Comparison of ENCODE assay signal across 27 cellular contexts in genomic region chr2:142875642-142876041, GRCh38. TPM values are rescaled to one million over a fixed set of nuclear protein-coding genes. Genes with fewer than 3 reads are reported as not detected.
DNase-seq lines count a peak whose midpoint lies in the region; ATAC-seq, FAIRE-seq and TF ChIP-seq lines count a peak whose summit lies in the region.
"Had no signal": no experiment of that assay in that cellular context is flagged by ENCODE, and none has a peak within 500 bp of the region (broad histone marks: within the 10 kb centered on the region; RNA-seq: fewer than 3 reads in every experiment).

No MANE protein-coding gene starts in this region.

- H3K79me2 ChIP-seq in DOHH2 (ENCODE audit: control insufficient read depth, low read length), result peaks cover 18% of the 10 kb centered on the region

- H3K9me2 ChIP-seq in DOHH2 (replicated peaks; ENCODE audit: control insufficient read depth, low read length), result no peaks in the 10 kb centered on the region

- H3K27me3 ChIP-seq in DOHH2 (ENCODE audit: control insufficient read depth, low read length), result no peaks in the 10 kb centered on the region
- H3K27me3 ChIP-seq in tibial artery, result no peaks in the 10 kb centered on the region
- H3K27me3 ChIP-seq: body of pancreas, colonic mucosa, right atrium auricular region had no signal

- H3K9me3 ChIP-seq in DOHH2 (ENCODE audit: control insufficient read depth, insufficient read depth, low read length), result no peaks in the 10 kb centered on the region
- no peaks in the 10 kb centered on the region for H3K9me3 ChIP-seq in tibial artery
- H3K9me3 ChIP-seq: body of pancreas, colonic mucosa, right atrium auricular region had no signal

- H3K27me3 Mint-ChIP-seq in dendritic cell treated with granulocyte-macrophage colony-stimulating factor and Interleukin-4, amounts not matched to agents 40 ng/mL and 50 ng/mL, for 4 days, result no peaks in the 10 kb centered on the region
- H3K27me3 Mint-ChIP-seq in activated T-helper 17 cell treated with anti-CD3 and anti-CD28 coated beads, Interleukin-2, amount 50 U/mL, for 72 hours, result peaks cover 4% of the 10 kb centered on the region
- H3K27me3 Mint-ChIP-seq: activated CD4-positive, alpha-beta T cell treated with anti-CD3 and anti-CD28 coated beads, Interleukin-2, amount 10 ng/mL, durations not matched to agents 24 days and 14 days; activated naive CD8-positive, alpha-beta T cell treated with anti-CD3 and anti-CD28 coated beads for 36 hours; CD4-positive, CD25-positive, alpha-beta regulatory T cell had no signal

- peaks cover 9% of the 10 kb centered on the region for H3K36me3 Mint-ChIP-seq in dendritic cell treated with granulocyte-macrophage colony-stimulating factor and Interleukin-4, amounts not matched to agents 40 ng/mL and 50 ng/mL, for 4 days (ENCODE audit: low read depth)
- H3K36me3 Mint-ChIP-seq in activated T-helper 17 cell treated with anti-CD3 and anti-CD28 coated beads, Interleukin-2, amount 50 U/mL, for 72 hours (ENCODE audit: low read depth), result no peaks in the 10 kb centered on the region
- H3K36me3 Mint-ChIP-seq: activated naive CD8-positive, alpha-beta T cell treated with anti-CD3 and anti-CD28 coated beads for 36 hours; CD4-positive, CD25-positive, alpha-beta regulatory T cell; mesothelial cell of epicardium; naive thymus-derived CD8-positive, alpha-beta T cell had no signal

- H3K27ac ChIP-seq in DOHH2 (ENCODE audit: low read depth, low read length), result peak overlapping the region; percentile 26
- no peak overlapping the region for H3K27ac ChIP-seq in caudate nucleus (ENCODE audit: low read depth, low read length)
- H3K27ac ChIP-seq in tibial artery, result no peak overlapping the region
- H3K27ac ChIP-seq: right atrium auricular region, VCaP had no signal

- H3K36me3 ChIP-seq in DOHH2 (ENCODE audit: control insufficient read depth, low read length) (peaks cover 2% of the 10 kb centered on the region), tibial artery (no peaks in the 10 kb centered on the region)
- H3K36me3 ChIP-seq: colonic mucosa, right atrium auricular region had no signal

- H3K9me3 Mint-ChIP-seq in dendritic cell treated with granulocyte-macrophage colony-stimulating factor and Interleukin-4, amounts not matched to agents 40 ng/mL and 50 ng/mL, for 4 days, result no peaks in the 10 kb centered on the region
- no peaks in the 10 kb centered on the region for H3K9me3 Mint-ChIP-seq in activated T-helper 17 cell treated with anti-CD3 and anti-CD28 coated beads, Interleukin-2, amount 50 U/mL, for 72 hours
- H3K9me3 Mint-ChIP-seq: activated CD4-positive, alpha-beta T cell treated with anti-CD3 and anti-CD28 coated beads, Interleukin-2, amount 10 ng/mL, durations not matched to agents 24 days and 14 days; activated naive CD8-positive, alpha-beta T cell treated with anti-CD3 and anti-CD28 coated beads for 36 hours; endodermal cell; mesothelial cell of epicardium; naive thymus-derived CD8-positive, alpha-beta T cell had no signal

- TF ChIP-seq CTCF in DOHH2 (IDR thresholded peaks at IDR 0.05; ENCODE audit: low read depth, low read length, poor library complexity, severe bottlenecking), result no peak
- no peak for TF ChIP-seq CTCF in tibial artery (IDR thresholded peaks at IDR 0.05)

- peaks cover 56% of the 10 kb centered on the region for H3F3A ChIP-seq in DOHH2 (ENCODE audit: control insufficient read depth, insufficient read depth)

- peak overlapping the region; percentile 78 for H3K27ac Mint-ChIP-seq in dendritic cell treated with granulocyte-macrophage colony-stimulating factor and Interleukin-4, amounts not matched to agents 40 ng/mL and 50 ng/mL, for 4 days
- H3K27ac Mint-ChIP-seq in activated T-helper 17 cell treated with anti-CD3 and anti-CD28 coated beads, Interleukin-2, amount 50 U/mL, for 72 hours, result no peak overlapping the region
- H3K27ac Mint-ChIP-seq: activated CD4-positive, alpha-beta T cell treated with anti-CD3 and anti-CD28 coated beads, Interleukin-2, amount 10 ng/mL, durations not matched to agents 24 days and 14 days; activated naive CD8-positive, alpha-beta T cell treated with anti-CD3 and anti-CD28 coated beads for 36 hours; CD4-positive, CD25-positive, alpha-beta regulatory T cell; endodermal cell; mesothelial cell of epicardium; naive thymus-derived CD8-positive, alpha-beta T cell had no signal

- no peak overlapping the region for H3K4me2 ChIP-seq in DOHH2 (ENCODE audit: low read length)

- no peak for ATAC-seq in activated T-helper 17 cell treated with anti-CD3 and anti-CD28 coated beads, Interleukin-2, amount 50 U/mL, for 72 hours (replicated peaks)
- ATAC-seq: body of pancreas; left lobe of liver; naive thymus-derived CD8-positive, alpha-beta T cell; Panc1 had no signal

- H3K4me1 ChIP-seq in DOHH2 (ENCODE audit: control insufficient read depth, low read length) (peaks cover 91% of the 10 kb centered on the region), tibial artery (peaks cover 0 to 13% (median 0%) of the 10 kb centered on the region in 4 donors)
- H3K4me1 ChIP-seq: colonic mucosa, right atrium auricular region had no signal

- no peak for FAIRE-seq in RCC 7860 (lab: Jason Lieb, UNC)
- FAIRE-seq: G401.6 had no signal

- H3K4me1 Mint-ChIP-seq in dendritic cell treated with granulocyte-macrophage colony-stimulating factor and Interleukin-4, amounts not matched to agents 40 ng/mL and 50 ng/mL, for 4 days (ENCODE audit: low read depth), result peaks cover 54% of the 10 kb centered on the region
- no peaks in the 10 kb centered on the region for H3K4me1 Mint-ChIP-seq in activated T-helper 17 cell treated with anti-CD3 and anti-CD28 coated beads, Interleukin-2, amount 50 U/mL, for 72 hours
- H3K4me1 Mint-ChIP-seq: activated CD4-positive, alpha-beta T cell treated with anti-CD3 and anti-CD28 coated beads, Interleukin-2, amount 10 ng/mL, durations not matched to agents 24 days and 14 days; activated naive CD8-positive, alpha-beta T cell treated with anti-CD3 and anti-CD28 coated beads for 36 hours; CD4-positive, CD25-positive, alpha-beta regulatory T cell; endodermal cell had no signal

- no peaks in the 10 kb centered on the region for H4K20me1 ChIP-seq in DOHH2 (ENCODE audit: control insufficient read depth, insufficient read depth, low read depth, low read length)

- DNase-seq in RCC 7860 (ENCODE audit: low spot score), result peak; percentile 19
- DNase-seq in renal cortical epithelial cell (ENCODE audit: low read depth), result peak; percentile 27
- DNase-seq in GDM1 (lab: John Stamatoyannopoulos, UW), result no peak
- DNase-seq in caudate nucleus (lab: John Stamatoyannopoulos, UW), result no peak
- DNase-seq in tibial artery, result no peak
- DNase-seq: activated CD4-positive, alpha-beta T cell treated with anti-CD3 and anti-CD28 coated beads, Interleukin-2, amount 10 ng/mL, durations not matched to agents 24 days and 14 days; activated naive CD8-positive, alpha-beta T cell treated with anti-CD3 and anti-CD28 coated beads for 36 hours; body of pancreas; CD4-positive, CD25-positive, alpha-beta regulatory T cell; colonic mucosa; DMS 273 treated with DMSO at 0.1 percent for 48 hours; endodermal cell; naive thymus-derived CD8-positive, alpha-beta T cell; NCI-H1417; NCI-H2081 treated with DMSO at 0.1 percent for 48 hours; substantia nigra; T-helper 2 cell had no signal

- H3K4me3 ChIP-seq in DOHH2 (ENCODE audit: low read length), result no peak overlapping the region
- no peak overlapping the region for H3K4me3 ChIP-seq in tibial artery
- H3K4me3 ChIP-seq: body of pancreas, colonic mucosa, right atrium auricular region, SK-N-MC had no signal

- intact Hi-C loops in dendritic cell treated with granulocyte-macrophage colony-stimulating factor and Interleukin-4, amounts not matched to agents 40 ng/mL and 50 ng/mL, for 4 days (cut with micrococcal nuclease), result no loop called here
- intact Hi-C loops in tibial artery (cut with DNase I; ENCODE audit: low total_unique reads), result no loop called here

- H3K4me3 Mint-ChIP-seq in dendritic cell treated with granulocyte-macrophage colony-stimulating factor and Interleukin-4, amounts not matched to agents 40 ng/mL and 50 ng/mL, for 4 days, result no peak overlapping the region
- no peak overlapping the region for H3K4me3 Mint-ChIP-seq in activated T-helper 17 cell treated with anti-CD3 and anti-CD28 coated beads, Interleukin-2, amount 50 U/mL, for 72 hours
- H3K4me3 Mint-ChIP-seq: activated CD4-positive, alpha-beta T cell treated with anti-CD3 and anti-CD28 coated beads, Interleukin-2, amount 10 ng/mL, durations not matched to agents 24 days and 14 days; activated naive CD8-positive, alpha-beta T cell treated with anti-CD3 and anti-CD28 coated beads for 36 hours; CD4-positive, CD25-positive, alpha-beta regulatory T cell; endodermal cell; mesothelial cell of epicardium; naive thymus-derived CD8-positive, alpha-beta T cell had no signal

RNA-seq across cellular contexts. Expression of gene KYNU, which starts 1.8 kb away (rescaled TPM):
- total RNA-seq in renal cortical epithelial cell, result 1.6 and 6.1 TPM in 2 replicates
- total RNA-seq in activated T-helper 17 cell treated with anti-CD3 and anti-CD28 coated beads, Interleukin-2, amount 50 U/mL, for 72 hours, result under 1 TPM in 1 of 2 donors, not detected in 1; 0.05 TPM
- total RNA-seq: activated CD4-positive, alpha-beta T cell treated with anti-CD3 and anti-CD28 coated beads, Interleukin-2, amount 10 ng/mL, durations not matched to agents 24 days and 14 days; CD4-positive, CD25-positive, alpha-beta regulatory T cell had no signal

Comparison
In these comparisons a context has a peak if more than half of its experiments do, and no peak if none do; other contexts are left out.
1. DNase-seq: peak in RCC 7860 (single experiment) and renal cortical epithelial cell (single experiment); none in GDM1 (single experiment), caudate nucleus (0 of 61) and tibial artery (0 of 2).